In genomic region chr7:157684596-157685429, GRCh38 we compare ENCODE assay signal across 1 cellular context.
TF ChIP-seq lines count a peak whose summit lies in the region.

No MANE protein-coding gene starts in this region.

TF ChIP-seq in H1, 55 proteins besides CTCF, POLR2A, EP300 and RAD21:
- TF ChIP-seq FOSL1 (IDR thresholded peaks at IDR 0.05; ENCODE audit: insufficient read depth, low read depth, low read length) (no peak), RNF2 (IDR thresholded peaks at IDR 0.05; ENCODE audit: borderline replicate concordance, low read depth, low read length, missing control alignments, poor library complexity, severe bottlenecking) (peak; percentile 51), RBBP5 (IDR thresholded peaks at IDR 0.05; ENCODE audit: borderline replicate concordance, low read depth, low read length) (peak; percentile 21; the same call in 1 of the 2 replicates), SAP30 (IDR thresholded peaks at IDR 0.05; ENCODE audit: insufficient read depth, insufficient replicate concordance, low read length) (no peak), KDM4A (IDR thresholded peaks at IDR 0.05; ENCODE audit: low read depth, low read length, severe bottlenecking) (peak; percentile 26), TAF7 (optimal IDR thresholded peaks at IDR 0.05; ENCODE audit: borderline replicate concordance, low read depth, low read length) (no peak)
